In genomic region chr12:49130151-49131050, GRCh38 we compare ENCODE assay signal across 1 cellular context.
TF ChIP-seq lines count a peak whose summit lies in the region.

No MANE protein-coding gene starts in this region.

TF ChIP-seq in HEK293, 187 proteins besides CTCF, POLR2A, EP300 and RAD21 (continued from another document and continues in another):
- TF ChIP-seq ZFHX2 (tag by site-specific recombination; conservative IDR thresholded peaks at IDR 0.05) (peak; percentile 79), ZBTB49 (tag by site-specific recombination; IDR thresholded peaks at IDR 0.05; ENCODE audit: low read depth) (peak; percentile 90), ZNF114 (tag by site-specific recombination; IDR thresholded peaks at IDR 0.05) (no peak), ZNF707 (tag by site-specific recombination; IDR thresholded peaks at IDR 0.05) (no peak), ZNF391 (tag by site-specific recombination; IDR thresholded peaks at IDR 0.05; ENCODE audit: borderline replicate concordance, low read depth) (peak; percentile 40; the same call in 1 of the 2 replicates), ZBTB21 (tag by site-specific recombination; IDR thresholded peaks at IDR 0.05) (peak; percentile 38), ZNF670 (tag by site-specific recombination; IDR thresholded peaks at IDR 0.05; ENCODE audit: low read depth) (no peak), ZNF175 (tag by site-specific recombination; IDR thresholded peaks at IDR 0.05) (no peak), ZNF701 (tag by site-specific recombination; IDR thresholded peaks at IDR 0.05) (no peak), KLF16 (tag by site-specific recombination; IDR thresholded peaks at IDR 0.05) (peak; percentile 84), ZNF830 (tag by site-specific recombination; IDR thresholded peaks at IDR 0.05; ENCODE audit: low read depth) (no peak), ZFP69B (tag by site-specific recombination; IDR thresholded peaks at IDR 0.05) (peak; percentile 54; the same call in 1 of the 2 replicates), ZBTB7A (tag by site-specific recombination; IDR thresholded peaks at IDR 0.05; ENCODE audit: low read depth) (0 out of 2 replicates have a peak, but pooled peaks have one; percentile 58), ZNF658 (tag by site-specific recombination; IDR thresholded peaks at IDR 0.05) (0 out of 2 replicates have a peak, but pooled peaks have one; percentile 63), ZNF394 (tag by site-specific recombination; IDR thresholded peaks at IDR 0.05; ENCODE audit: borderline replicate concordance) (peak; percentile 34; the same call in 1 of the 2 replicates), ZNF426 (tag by site-specific recombination; IDR thresholded peaks at IDR 0.05) (no peak), ZNF510 (tag by site-specific recombination; IDR thresholded peaks at IDR 0.05; ENCODE audit: insufficient replicate concordance) (no peak), ZNF664 (tag by site-specific recombination; IDR thresholded peaks at IDR 0.05) (no peak), ZNF558 (tag by site-specific recombination; IDR thresholded peaks at IDR 0.05) (peak; percentile 58; the same call in 1 of the 2 replicates), ZNF155 (tag by site-specific recombination; IDR thresholded peaks at IDR 0.05) (no peak), ZNF112 (tag by site-specific recombination; IDR thresholded peaks at IDR 0.05) (no peak), YY1 (tag by site-specific recombination; IDR thresholded peaks at IDR 0.05) (peak; percentile 85), ZSCAN4 (tag by site-specific recombination; IDR thresholded peaks at IDR 0.05) (0 out of 2 replicates have a peak, but pooled peaks have one; percentile 12), OSR2 (tag by site-specific recombination; IDR thresholded peaks at IDR 0.05) (no peak), OVOL3 (tag by site-specific recombination; IDR thresholded peaks at IDR 0.05) (peak; percentile 94), EGR2 (tag by site-specific recombination; IDR thresholded peaks at IDR 0.05; ENCODE audit: low read depth) (peak; percentile 72), ZNF624 (tag by site-specific recombination; IDR thresholded peaks at IDR 0.05) (no peak), PRDM4 (tag by site-specific recombination; IDR thresholded peaks at IDR 0.05) (peak; percentile 6; the same call in 1 of the 2 replicates), ZNF223 (tag by site-specific recombination; IDR thresholded peaks at IDR 0.05) (no peak), ZNF48 (tag by site-specific recombination; IDR thresholded peaks at IDR 0.05) (no peak), HOXA7 (CRISPR knock-in tag; IDR thresholded peaks at IDR 0.05; ENCODE audit: borderline replicate concordance) (no peak), ZNF571 (tag by site-specific recombination; IDR thresholded peaks at IDR 0.05) (no peak), ZNF791 (tag by site-specific recombination; IDR thresholded peaks at IDR 0.05) (no peak), ZNF433 (tag by site-specific recombination; IDR thresholded peaks at IDR 0.05; ENCODE audit: low read depth) (no peak), ZNF530 (tag by site-specific recombination; IDR thresholded peaks at IDR 0.05; ENCODE audit: low read depth) (no peak), ZNF610 (tag by site-specific recombination; IDR thresholded peaks at IDR 0.05; ENCODE audit: borderline replicate concordance) (peak; percentile 84), IKZF3 (tag by site-specific recombination; IDR thresholded peaks at IDR 0.05) (peak; percentile 30; the same call in 1 of the 2 replicates), MEIS1 (CRISPR knock-in tag; IDR thresholded peaks at IDR 0.05; ENCODE audit: borderline replicate concordance) (no peak), ZNF302 (tag by site-specific recombination; IDR thresholded peaks at IDR 0.05; ENCODE audit: low read depth) (no peak), ZNF423 (tag by site-specific recombination; IDR thresholded peaks at IDR 0.05) (peak; percentile 47; the same call in 1 of the 2 replicates), KLF17 (tag by site-specific recombination; IDR thresholded peaks at IDR 0.05) (peak; percentile 77), ZNF248 (tag by site-specific recombination; IDR thresholded peaks at IDR 0.05) (no peak), MZF1 (tag by site-specific recombination; IDR thresholded peaks at IDR 0.05; ENCODE audit: borderline replicate concordance) (no peak), SCRT2 (tag by site-specific recombination; IDR thresholded peaks at IDR 0.05) (peak; percentile 60; the same call in 1 of the 2 replicates), TRIM28 (IDR thresholded peaks at IDR 0.05; ENCODE audit: borderline replicate concordance, low read length) (peak; percentile 67; the same call in 1 of the 2 replicates), KLF9 (tag by site-specific recombination; IDR thresholded peaks at IDR 0.05; ENCODE audit: low read depth) (peak; percentile 93), ZNF140 (tag by site-specific recombination; IDR thresholded peaks at IDR 0.05) (no peak), ZNF629 (tag by site-specific recombination; IDR thresholded peaks at IDR 0.05) (peak; percentile 66), ZNF416 (tag by site-specific recombination; IDR thresholded peaks at IDR 0.05) (0 out of 2 replicates have a peak, but pooled peaks have one; percentile 22), ZNF174 (tag by site-specific recombination; IDR thresholded peaks at IDR 0.05) (no peak), ZBTB17 (tag by site-specific recombination; IDR thresholded peaks at IDR 0.05) (peak; percentile 74), ZNF146 (tag by site-specific recombination; IDR thresholded peaks at IDR 0.05) (no peak), ZNF324 (tag by site-specific recombination; IDR thresholded peaks at IDR 0.05) (peak; percentile 81)
- TF ChIP-seq, protein P1, sequence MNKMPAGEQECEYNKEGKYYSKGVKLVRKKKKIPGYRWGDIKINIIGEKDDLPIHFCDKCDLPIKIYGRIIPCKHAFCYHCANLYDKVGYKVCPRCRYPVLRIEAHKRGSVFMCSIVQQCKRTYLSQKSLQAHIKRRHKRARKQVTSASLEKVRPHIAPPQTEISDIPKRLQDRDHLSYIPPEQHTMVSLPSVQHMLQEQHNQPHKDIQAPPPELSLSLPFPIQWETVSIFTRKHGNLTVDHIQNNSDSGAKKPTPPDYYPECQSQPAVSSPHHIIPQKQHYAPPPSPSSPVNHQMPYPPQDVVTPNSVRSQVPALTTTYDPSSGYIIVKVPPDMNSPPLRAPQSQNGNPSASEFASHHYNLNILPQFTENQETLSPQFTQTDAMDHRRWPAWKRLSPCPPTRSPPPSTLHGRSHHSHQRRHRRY (tag by site-specific recombination; IDR thresholded peaks at IDR 0.05) = no peak; the same call in 1 of the 2 replicates
- TF ChIP-seq, protein P2, sequence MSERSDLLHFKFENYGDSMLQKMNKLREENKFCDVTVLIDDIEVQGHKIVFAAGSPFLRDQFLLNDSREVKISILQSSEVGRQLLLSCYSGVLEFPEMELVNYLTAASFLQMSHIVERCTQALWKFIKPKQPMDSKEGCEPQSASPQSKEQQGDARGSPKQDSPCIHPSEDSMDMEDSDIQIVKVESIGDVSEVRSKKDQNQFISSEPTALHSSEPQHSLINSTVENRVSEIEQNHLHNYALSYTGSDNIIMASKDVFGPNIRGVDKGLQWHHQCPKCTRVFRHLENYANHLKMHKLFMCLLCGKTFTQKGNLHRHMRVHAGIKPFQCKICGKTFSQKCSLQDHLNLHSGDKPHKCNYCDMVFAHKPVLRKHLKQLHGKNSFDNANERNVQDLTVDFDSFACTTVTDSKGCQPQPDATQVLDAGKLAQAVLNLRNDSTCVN (tag by site-specific recombination; optimal IDR thresholded peaks at IDR 0.05) = peak; percentile 98
- TF ChIP-seq, protein P3, sequence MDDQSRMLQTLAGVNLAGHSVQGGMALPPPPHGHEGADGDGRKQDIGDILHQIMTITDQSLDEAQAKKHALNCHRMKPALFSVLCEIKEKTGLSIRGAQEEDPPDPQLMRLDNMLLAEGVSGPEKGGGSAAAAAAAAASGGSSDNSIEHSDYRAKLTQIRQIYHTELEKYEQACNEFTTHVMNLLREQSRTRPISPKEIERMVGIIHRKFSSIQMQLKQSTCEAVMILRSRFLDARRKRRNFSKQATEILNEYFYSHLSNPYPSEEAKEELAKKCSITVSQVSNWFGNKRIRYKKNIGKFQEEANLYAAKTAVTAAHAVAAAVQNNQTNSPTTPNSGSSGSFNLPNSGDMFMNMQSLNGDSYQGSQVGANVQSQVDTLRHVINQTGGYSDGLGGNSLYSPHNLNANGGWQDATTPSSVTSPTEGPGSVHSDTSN (CRISPR knock-in tag; IDR thresholded peaks at IDR 0.05) = peak; percentile 92
- TF ChIP-seq, protein P4, sequence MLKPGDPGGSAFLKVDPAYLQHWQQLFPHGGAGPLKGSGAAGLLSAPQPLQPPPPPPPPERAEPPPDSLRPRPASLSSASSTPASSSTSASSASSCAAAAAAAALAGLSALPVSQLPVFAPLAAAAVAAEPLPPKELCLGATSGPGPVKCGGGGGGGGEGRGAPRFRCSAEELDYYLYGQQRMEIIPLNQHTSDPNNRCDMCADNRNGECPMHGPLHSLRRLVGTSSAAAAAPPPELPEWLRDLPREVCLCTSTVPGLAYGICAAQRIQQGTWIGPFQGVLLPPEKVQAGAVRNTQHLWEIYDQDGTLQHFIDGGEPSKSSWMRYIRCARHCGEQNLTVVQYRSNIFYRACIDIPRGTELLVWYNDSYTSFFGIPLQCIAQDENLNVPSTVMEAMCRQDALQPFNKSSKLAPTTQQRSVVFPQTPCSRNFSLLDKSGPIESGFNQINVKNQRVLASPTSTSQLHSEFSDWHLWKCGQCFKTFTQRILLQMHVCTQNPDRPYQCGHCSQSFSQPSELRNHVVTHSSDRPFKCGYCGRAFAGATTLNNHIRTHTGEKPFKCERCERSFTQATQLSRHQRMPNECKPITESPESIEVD (tag by site-specific recombination; IDR thresholded peaks at IDR 0.05) = no peak
